1 cellular context compared by ENCODE assay signal in the genomic region with DNA sequence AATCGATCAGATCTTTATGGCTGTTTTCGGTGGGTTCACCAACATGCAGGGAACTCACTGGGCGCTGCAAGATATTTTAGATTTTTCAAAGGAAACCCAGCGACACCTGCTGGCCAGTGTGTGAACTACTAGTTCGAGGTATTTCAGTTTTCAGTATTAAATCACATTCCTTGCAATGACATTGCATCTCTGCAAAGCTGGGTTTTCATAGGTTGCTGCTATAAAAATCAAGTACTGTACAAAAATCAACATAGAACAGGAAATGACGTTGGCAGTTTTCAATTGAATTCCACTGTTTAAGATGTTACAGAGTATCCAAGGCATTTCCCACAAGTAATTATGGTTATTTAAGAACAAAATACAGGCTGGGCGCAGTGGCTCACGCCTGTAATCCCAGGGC.
TF ChIP-seq lines count a peak whose summit lies in the region.

No MANE protein-coding gene starts in this region.

TF ChIP-seq in HEK293T, 16 proteins besides CTCF, POLR2A, EP300 and RAD21 (continued from another document):
- no peak for TF ChIP-seq LEF1 (IDR thresholded peaks at IDR 0.05; ENCODE audit: borderline replicate concordance)
- TF ChIP-seq NFRKB (IDR thresholded peaks at IDR 0.05): no peak
- no peak for TF ChIP-seq FOXM1 (IDR thresholded peaks at IDR 0.05; ENCODE audit: borderline replicate concordance)
- TF ChIP-seq FOXK2 (IDR thresholded peaks at IDR 0.05): no peak
- no peak for TF ChIP-seq SUZ12 (IDR thresholded peaks at IDR 0.05)
- no peak for TF ChIP-seq CTBP1 (IDR thresholded peaks at IDR 0.05; ENCODE audit: borderline replicate concordance)
- no peak for TF ChIP-seq ZNF384 (IDR thresholded peaks at IDR 0.05)
- TF ChIP-seq, protein P1, sequence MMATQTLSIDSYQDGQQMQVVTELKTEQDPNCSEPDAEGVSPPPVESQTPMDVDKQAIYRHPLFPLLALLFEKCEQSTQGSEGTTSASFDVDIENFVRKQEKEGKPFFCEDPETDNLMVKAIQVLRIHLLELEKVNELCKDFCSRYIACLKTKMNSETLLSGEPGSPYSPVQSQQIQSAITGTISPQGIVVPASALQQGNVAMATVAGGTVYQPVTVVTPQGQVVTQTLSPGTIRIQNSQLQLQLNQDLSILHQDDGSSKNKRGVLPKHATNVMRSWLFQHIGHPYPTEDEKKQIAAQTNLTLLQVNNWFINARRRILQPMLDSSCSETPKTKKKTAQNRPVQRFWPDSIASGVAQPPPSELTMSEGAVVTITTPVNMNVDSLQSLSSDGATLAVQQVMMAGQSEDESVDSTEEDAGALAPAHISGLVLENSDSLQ (IDR thresholded peaks at IDR 0.05): no peak
